In the genomic region with DNA sequence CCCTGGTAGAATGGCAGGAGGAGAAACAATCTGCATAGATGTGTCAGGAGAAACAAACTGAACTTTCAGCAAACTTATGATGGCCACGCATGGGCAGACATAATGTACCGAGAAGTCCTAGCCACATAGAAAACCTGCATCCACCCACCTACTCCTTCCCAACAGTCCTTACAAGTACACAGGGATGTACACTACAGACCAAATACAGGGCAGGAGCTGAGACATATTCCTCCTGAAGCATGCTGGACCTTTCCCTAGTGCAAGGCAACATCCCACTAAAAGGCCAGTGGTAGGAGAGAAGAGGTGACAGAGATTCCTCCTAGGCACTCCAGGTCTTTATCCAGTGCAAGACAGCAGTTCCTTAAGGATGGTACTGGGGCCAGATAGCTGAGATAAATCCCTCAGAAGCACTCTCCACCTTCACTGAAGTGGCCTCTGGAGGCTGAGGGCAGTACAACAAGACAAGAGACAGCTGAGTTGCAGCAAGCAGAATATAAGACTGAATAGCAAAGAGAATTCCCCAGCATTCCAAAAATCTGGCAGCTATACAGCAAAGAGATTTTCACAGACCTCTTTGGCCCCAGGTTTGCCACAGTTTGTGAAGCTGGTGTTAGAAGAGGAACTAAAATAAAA, we compare ENCODE assay signal across 8 cellular contexts. TPM values are rescaled to one million over a fixed set of nuclear protein-coding genes. Genes with fewer than 3 reads are reported as not detected.
DNase-seq lines count a peak whose midpoint lies in the region; ATAC-seq and TF ChIP-seq lines count a peak whose summit lies in the region.

No MANE protein-coding gene starts in this region.

- POLR2A ChIA-PET in BJ (lab: Charles Lee) = no interaction called here
- POLR2A ChIA-PET in CD4-positive, alpha-beta memory T cell (lab: Charles Lee; ENCODE audit: partially characterized antibody) = interaction anchor here (1.4 kb wide), 1 partner anchor 19 kb away, joined by 3 read pairs; a partner anchor contains a TSS

- H3K9me3 ChIP-seq in CD4-positive, alpha-beta memory T cell (ENCODE audit: control insufficient read depth in 1 of 2, low read length in 2 of 2) = no peaks in the 10 kb centered on the region

- H3K27ac Mint-ChIP-seq in CD4-positive, alpha-beta memory T cell = peak overlapping the region in 1 of 7 donors; percentile 41

- no peaks in the 10 kb centered on the region for H3K27me3 ChIP-seq in BJ (ENCODE audit: control insufficient read depth, insufficient read depth, low read length)
- no peaks in the 10 kb centered on the region for H3K27me3 ChIP-seq in CD4-positive, alpha-beta memory T cell (ENCODE audit: insufficient read depth, low read length)

- peak overlapping the region in 1 of 8 donors; percentile 8 for H3K4me3 Mint-ChIP-seq in CD4-positive, alpha-beta memory T cell

- DNase-seq in BJ (ENCODE audit: low read depth) (no peak), amniotic stem cell (lab: John Stamatoyannopoulos, UW) (peak; percentile 37), iPS-NIHi7 (ENCODE audit: extremely low spot score) (peak; percentile 51), anterior cingulate cortex (lab: John Stamatoyannopoulos, UW) (no peak), NCI-H187 treated with DMSO at 0.1 percent for 48 hours (lab: John Stamatoyannopoulos, UW) (no peak), NCI-H510A (lab: John Stamatoyannopoulos, UW) (no peak)
- DNase-seq in CD4-positive, alpha-beta memory T cell = no peak

- H3K36me3 Mint-ChIP-seq in CD4-positive, alpha-beta memory T cell = peaks cover 42 to 47% of the 10 kb centered on the region in 2 donors

- ATAC-seq in HG03354 (IDR thresholded peaks at IDR 0.05; ENCODE audit: poor library complexity, severe bottlenecking, unreplicated experiment) = peak; percentile 52

- no peaks in the 10 kb centered on the region for H3K4me1 ChIP-seq in CD4-positive, alpha-beta memory T cell (ENCODE audit: insufficient read depth, low read length)

- no peak overlapping the region for H3K4me3 ChIP-seq in BJ (ENCODE audit: low read depth, low read length)
- no peak overlapping the region for H3K4me3 ChIP-seq in CD4-positive, alpha-beta memory T cell (ENCODE audit: low read length in 2 of 2)

- no peaks in the 10 kb centered on the region for H3K36me3 ChIP-seq in BJ (ENCODE audit: control insufficient read depth, insufficient read depth, low read length)
- no peaks in the 10 kb centered on the region for H3K36me3 ChIP-seq in CD4-positive, alpha-beta memory T cell (ENCODE audit: insufficient read depth, low read length)

- no peak overlapping the region for H3K27ac ChIP-seq in CD4-positive, alpha-beta memory T cell (ENCODE audit: low read depth, low read length)

- peaks cover 6 to 18% (median 12%) of the 10 kb centered on the region in 4 donors for H3K4me1 Mint-ChIP-seq in CD4-positive, alpha-beta memory T cell

- peaks cover 2 to 26% (median 22%) of the 10 kb centered on the region in 8 donors for H3K9me3 Mint-ChIP-seq in CD4-positive, alpha-beta memory T cell

- intact Hi-C loops in CD4-positive, alpha-beta memory T cell (cut with micrococcal nuclease) = no loop called here

- peak; percentile 67 for TF ChIP-seq CTCF in BJ (IDR thresholded peaks at IDR 0.05; ENCODE audit: insufficient read depth, low read depth, low read length)

- H3K27me3 Mint-ChIP-seq in CD4-positive, alpha-beta memory T cell = no peaks in the 10 kb centered on the region

- CTCF ChIA-PET in BJ (lab: Yijun Ruan, JAX) = interaction anchor here (0.7 to 3.4 kb wide), 21 partner anchors 10 to 284 kb away, joined by 3 to 16 read pairs (median 3); no protein-coding TSS in a partner anchor
- CTCF ChIA-PET in CD4-positive, alpha-beta memory T cell (lab: Charles Lee; ENCODE audit: partially characterized antibody) = no interaction called here

RNA-seq across cellular contexts. Expression of a gene that starts 18.3 kb away (rescaled TPM):
- polyA plus RNA-seq in BJ (2011; rRNA removed) = 5.9 and 9.8 TPM in 2 replicates
- 10.6 and 11.5 TPM in 2 replicates for polyA minus RNA-seq in BJ (2011; rRNA and poly(A)+ RNA removed)
- total RNA-seq in CD4-positive, alpha-beta memory T cell = 10 to 100 TPM; 20.2 to 23.3 TPM
- 1 to 10 TPM; 3.2 to 6.8 TPM for polyA plus RNA-seq in CD4-positive, alpha-beta memory T cell

Comparison
In these comparisons a context has a peak if more than half of its experiments do, and no peak if none do; other contexts are left out.
1. DNase-seq: peak in amniotic stem cell (single experiment) and iPS-NIHi7 (single experiment); none in BJ (single experiment), anterior cingulate cortex (0 of 58), NCI-H187 treated with DMSO at 0.1 percent for 48 hours (single experiment), NCI-H510A (single experiment) and CD4-positive, alpha-beta memory T cell (0 of 5).